ENCODE assay signal across 11 cellular contexts in the genomic region with DNA sequence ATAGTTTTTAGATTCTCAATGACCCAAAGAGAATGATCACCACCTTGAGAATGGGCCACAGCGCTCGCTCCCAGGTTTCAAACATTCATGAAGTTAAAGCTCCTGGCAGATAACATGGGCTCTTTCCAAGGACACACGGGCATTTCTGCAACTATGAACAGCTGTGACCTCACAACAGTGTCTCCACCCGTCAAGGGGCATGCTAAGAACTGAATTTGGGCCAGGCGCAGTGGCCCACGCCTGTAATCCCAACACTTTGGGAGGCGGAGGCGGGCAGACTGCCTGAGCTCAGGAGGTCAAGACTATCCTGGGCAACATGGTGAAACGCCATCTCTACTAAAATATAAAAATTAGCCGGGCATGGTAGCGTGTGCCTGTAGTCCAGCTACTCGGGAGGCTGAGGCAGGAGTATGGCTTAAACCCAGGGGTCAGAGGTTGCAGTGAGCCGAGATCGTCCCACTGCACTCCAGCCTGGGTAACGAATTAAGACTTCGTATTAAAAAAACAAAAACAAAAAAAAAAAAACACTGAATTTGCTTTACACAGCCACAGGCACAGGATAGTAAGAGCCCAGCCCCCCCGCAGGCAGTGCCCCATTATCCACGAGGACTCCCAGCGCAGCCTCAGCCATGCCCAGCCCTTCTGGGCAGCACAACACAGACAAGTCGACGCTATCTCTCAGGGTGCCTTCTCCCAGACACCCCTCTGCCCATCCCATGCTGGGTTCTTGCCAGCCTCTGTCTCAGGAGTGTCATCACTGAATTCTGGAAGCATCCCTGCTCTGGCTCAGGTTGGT. TPM values are rescaled to one million over a fixed set of nuclear protein-coding genes. Genes with fewer than 3 reads are reported as not detected.
DNase-seq lines count a peak whose midpoint lies in the region; ATAC-seq and TF ChIP-seq lines count a peak whose summit lies in the region.
"Had no signal": no experiment of that assay in that cellular context is flagged by ENCODE, and none has a peak within 500 bp of the region (broad histone marks: within the 10 kb centered on the region; RNA-seq: fewer than 3 reads in every experiment).

No MANE protein-coding gene starts in this region.

- TF ChIP-seq CTCF in KMS-11 (conservative IDR thresholded peaks at IDR 0.05; ENCODE audit: low read depth, low read length), result no peak
- TF ChIP-seq CTCF in osteocyte (IDR thresholded peaks at IDR 0.05), result no peak

- 0 out of 22 replicates have a peak overlapping the region, but pooled peaks of 2 of the 11 experiments have one; percentile 5 to 11 for H3K27ac ChIP-seq in BLaER1 treated with 17β-estradiol and CSF1 and Interleukin-3, amounts not matched to agents 10 nM and 100 nM
- H3K27ac ChIP-seq in KMS-11, result no peak overlapping the region

- H3K4me3 ChIP-seq in BLaER1 treated with 17β-estradiol and CSF1 and Interleukin-3, amounts not matched to agents 10 nM and 100 nM, result no peak overlapping the region
- no peak overlapping the region for H3K4me3 ChIP-seq in KMS-11 (IDR thresholded peaks at IDR 0.05; ENCODE audit: insufficient read depth, low read depth, low read length)

- no peak overlapping the region for H3K9ac ChIP-seq in BLaER1 treated with 17β-estradiol and CSF1 and Interleukin-3, amounts not matched to agents 10 nM and 100 nM
- no peak overlapping the region for H3K9ac ChIP-seq in KMS-11

- DNase-seq in erythroblast (lab: John Stamatoyannopoulos, UW) (peak; percentile 10 to 24), osteocyte (ENCODE audit: extremely low spot score, unreplicated experiment) (no peak), AG08396 (ENCODE audit: low spot score) (no peak), NCI-H2107 treated with DMSO at 0.1 percent for 48 hours (lab: John Stamatoyannopoulos, UW; ENCODE audit: unreplicated experiment) (no peak)
- DNase-seq in stimulated activated CD4-positive, alpha-beta T cell treated with anti-CD3 and anti-CD28 coated beads, Interleukin-2, amount 100 ng/mL, for 48 hours, result no peak
- DNase-seq: activated B cell treated with CpG ODN at 0.5 μM for 24 hours, activated gamma-delta T cell treated with Interleukin-2 at 50 U/mL for 16 hours, NCI-H345 had no signal

- H3K9me3 ChIP-seq in BLaER1 treated with 17β-estradiol and CSF1 and Interleukin-3, amounts not matched to agents 10 nM and 100 nM (replicated peaks in 1 of 11), result no peaks in the 10 kb centered on the region

- peaks cover 90 to 96% (median 94%) of the 10 kb centered on the region in 10 experiments for H3K4me1 ChIP-seq in BLaER1 treated with 17β-estradiol and CSF1 and Interleukin-3, amounts not matched to agents 10 nM and 100 nM
- peaks cover 93% of the 10 kb centered on the region for H3K4me1 ChIP-seq in KMS-11 (ENCODE audit: low read depth, poor library complexity, severe bottlenecking)

- H4K20me1 ChIP-seq in BLaER1 treated with 17β-estradiol and CSF1 and Interleukin-3, amounts not matched to agents 10 nM and 100 nM, result peaks cover 96 to 99% (median 97%) of the 10 kb centered on the region in 11 experiments
- H4K20me1 ChIP-seq in KMS-11 (ENCODE audit: insufficient read depth), result peaks cover 91% of the 10 kb centered on the region

- peak overlapping the region; percentile 23 for H3K27ac Mint-ChIP-seq in osteocyte (ENCODE audit: unreplicated experiment)
- H3K27ac Mint-ChIP-seq: activated B cell treated with CpG ODN at 0.5 μM for 24 hours had no signal

- no peak overlapping the region for H2AFZ ChIP-seq in KMS-11 (ENCODE audit: low read depth)

- peaks cover 71% of the 10 kb centered on the region for H3K4me1 Mint-ChIP-seq in osteocyte (ENCODE audit: unreplicated experiment)

- peaks cover 0 to 9% (median 0%) of the 10 kb centered on the region in 11 experiments; a peak in 5 of 22 replicates for H3K36me3 ChIP-seq in BLaER1 treated with 17β-estradiol and CSF1 and Interleukin-3, amounts not matched to agents 10 nM and 100 nM
- H3K36me3 ChIP-seq in KMS-11 (ENCODE audit: insufficient read depth), result no peaks in the 10 kb centered on the region

- H3K4me3 Mint-ChIP-seq in osteocyte (ENCODE audit: unreplicated experiment), result no peak overlapping the region
- H3K4me3 Mint-ChIP-seq: activated B cell treated with CpG ODN at 0.5 μM for 24 hours had no signal

- H3K9me3 Mint-ChIP-seq in osteocyte (ENCODE audit: unreplicated experiment), result no peaks in the 10 kb centered on the region
- H3K9me3 Mint-ChIP-seq: activated B cell treated with CpG ODN at 0.5 μM for 24 hours had no signal

- peaks cover 95% of the 10 kb centered on the region for H3K79me2 ChIP-seq in KMS-11 (ENCODE audit: insufficient read depth, low read depth)

- H3K36me3 Mint-ChIP-seq in osteocyte (ENCODE audit: unreplicated experiment), result no peaks in the 10 kb centered on the region

- no peaks in the 10 kb centered on the region for H3K27me3 Mint-ChIP-seq in osteocyte (ENCODE audit: unreplicated experiment)
- H3K27me3 Mint-ChIP-seq: activated B cell treated with CpG ODN at 0.5 μM for 24 hours had no signal

- TF ChIP-seq POLR2A in erythroblast (IDR thresholded peaks at IDR 0.05; ENCODE audit: low read length) (no peak), GM18505 (IDR thresholded peaks at IDR 0.05; ENCODE audit: borderline replicate concordance, extremely low read depth, insufficient read depth, insufficient read length) (no peak)

- H3K27me3 ChIP-seq in BLaER1 treated with 17β-estradiol and CSF1 and Interleukin-3, amounts not matched to agents 10 nM and 100 nM, result no peaks in the 10 kb centered on the region
- H3K27me3 ChIP-seq in KMS-11 (ENCODE audit: insufficient read depth, low read depth), result no peaks in the 10 kb centered on the region

- no peak for ATAC-seq in GM18505 (IDR thresholded peaks at IDR 0.05; ENCODE audit: unreplicated experiment)

- peak overlapping the region; percentile 91 to 100 (median 95); a peak in 21 of 22 replicates for H3K4me2 ChIP-seq in BLaER1 treated with 17β-estradiol and CSF1 and Interleukin-3, amounts not matched to agents 10 nM and 100 nM
- H3K4me2 ChIP-seq in KMS-11, result peak overlapping the region; percentile 7; the same call in 1 of the 2 replicates

RNA-seq across cellular contexts. Expression of a gene that starts 7.2 kb away (rescaled TPM):
- 81.6 and 88.2 TPM in 2 replicates for total RNA-seq in osteocyte

Comparison
In these comparisons a context has a peak if more than half of its experiments do, and no peak if none do; other contexts are left out.
1. DNase-seq: peak in erythroblast (2 of 2); none in osteocyte (single experiment), AG08396 (single experiment), stimulated activated CD4-positive, alpha-beta T cell treated with anti-CD3 and anti-CD28 coated beads, Interleukin-2, amount 100 ng/mL, for 48 hours (0 of 2) and NCI-H2107 treated with DMSO at 0.1 percent for 48 hours (single experiment).